Comparison of ENCODE assay signal across 1 cellular context in the genomic region with DNA sequence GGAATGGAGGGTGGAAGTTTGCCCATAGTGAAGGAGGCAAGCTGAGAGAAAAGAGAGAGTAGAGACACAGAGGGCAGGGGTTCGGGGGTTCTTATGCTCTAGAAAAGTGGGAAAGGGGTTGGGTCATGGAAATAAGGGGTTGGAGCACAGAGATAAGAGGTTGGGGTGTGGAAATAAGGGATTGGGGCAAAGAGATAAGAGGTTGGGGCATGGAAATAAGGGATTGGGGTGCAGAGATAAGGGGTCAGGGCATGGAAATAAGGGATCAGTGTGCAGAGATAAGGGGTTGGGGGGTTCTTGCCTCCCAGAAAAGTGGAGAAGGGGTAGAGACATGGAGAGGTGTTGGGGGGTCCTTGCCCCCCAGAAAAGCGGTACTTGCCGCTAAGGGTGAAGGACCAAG.
A peak's percentile ranks its signal among the peaks of the same experiment; 100 is the strongest.
TF ChIP-seq lines count a peak whose summit lies in the region.

No MANE protein-coding gene starts in this region.

TF ChIP-seq in K562, 482 proteins besides CTCF, POLR2A, EP300 and RAD21 (continued from another document and continues in another):
- TF ChIP-seq FIP1L1 (IDR thresholded peaks at IDR 0.05; ENCODE audit: low read depth, low read length, poor library complexity, severe bottlenecking): no peak
- TF ChIP-seq, protein P1, sequence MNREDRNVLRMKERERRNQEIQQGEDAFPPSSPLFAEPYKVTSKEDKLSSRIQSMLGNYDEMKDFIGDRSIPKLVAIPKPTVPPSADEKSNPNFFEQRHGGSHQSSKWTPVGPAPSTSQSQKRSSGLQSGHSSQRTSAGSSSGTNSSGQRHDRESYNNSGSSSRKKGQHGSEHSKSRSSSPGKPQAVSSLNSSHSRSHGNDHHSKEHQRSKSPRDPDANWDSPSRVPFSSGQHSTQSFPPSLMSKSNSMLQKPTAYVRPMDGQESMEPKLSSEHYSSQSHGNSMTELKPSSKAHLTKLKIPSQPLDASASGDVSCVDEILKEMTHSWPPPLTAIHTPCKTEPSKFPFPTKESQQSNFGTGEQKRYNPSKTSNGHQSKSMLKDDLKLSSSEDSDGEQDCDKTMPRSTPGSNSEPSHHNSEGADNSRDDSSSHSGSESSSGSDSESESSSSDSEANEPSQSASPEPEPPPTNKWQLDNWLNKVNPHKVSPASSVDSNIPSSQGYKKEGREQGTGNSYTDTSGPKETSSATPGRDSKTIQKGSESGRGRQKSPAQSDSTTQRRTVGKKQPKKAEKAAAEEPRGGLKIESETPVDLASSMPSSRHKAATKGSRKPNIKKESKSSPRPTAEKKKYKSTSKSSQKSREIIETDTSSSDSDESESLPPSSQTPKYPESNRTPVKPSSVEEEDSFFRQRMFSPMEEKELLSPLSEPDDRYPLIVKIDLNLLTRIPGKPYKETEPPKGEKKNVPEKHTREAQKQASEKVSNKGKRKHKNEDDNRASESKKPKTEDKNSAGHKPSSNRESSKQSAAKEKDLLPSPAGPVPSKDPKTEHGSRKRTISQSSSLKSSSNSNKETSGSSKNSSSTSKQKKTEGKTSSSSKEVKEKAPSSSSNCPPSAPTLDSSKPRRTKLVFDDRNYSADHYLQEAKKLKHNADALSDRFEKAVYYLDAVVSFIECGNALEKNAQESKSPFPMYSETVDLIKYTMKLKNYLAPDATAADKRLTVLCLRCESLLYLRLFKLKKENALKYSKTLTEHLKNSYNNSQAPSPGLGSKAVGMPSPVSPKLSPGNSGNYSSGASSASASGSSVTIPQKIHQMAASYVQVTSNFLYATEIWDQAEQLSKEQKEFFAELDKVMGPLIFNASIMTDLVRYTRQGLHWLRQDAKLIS (CRISPR knock-in tag; IDR thresholded peaks at IDR 0.05): no peak
- no peak for TF ChIP-seq KAT7 (CRISPR knock-in tag; IDR thresholded peaks at IDR 0.05; ENCODE audit: borderline replicate concordance)
- peak; percentile 66; the same call in 1 of the 2 replicates for TF ChIP-seq LEF1 (IDR thresholded peaks at IDR 0.05)
- peak; percentile 57; the same call in 1 of the 2 replicates for TF ChIP-seq STAT5A (IDR thresholded peaks at IDR 0.05; ENCODE audit: borderline replicate concordance, low read length)
- TF ChIP-seq, protein P2, sequence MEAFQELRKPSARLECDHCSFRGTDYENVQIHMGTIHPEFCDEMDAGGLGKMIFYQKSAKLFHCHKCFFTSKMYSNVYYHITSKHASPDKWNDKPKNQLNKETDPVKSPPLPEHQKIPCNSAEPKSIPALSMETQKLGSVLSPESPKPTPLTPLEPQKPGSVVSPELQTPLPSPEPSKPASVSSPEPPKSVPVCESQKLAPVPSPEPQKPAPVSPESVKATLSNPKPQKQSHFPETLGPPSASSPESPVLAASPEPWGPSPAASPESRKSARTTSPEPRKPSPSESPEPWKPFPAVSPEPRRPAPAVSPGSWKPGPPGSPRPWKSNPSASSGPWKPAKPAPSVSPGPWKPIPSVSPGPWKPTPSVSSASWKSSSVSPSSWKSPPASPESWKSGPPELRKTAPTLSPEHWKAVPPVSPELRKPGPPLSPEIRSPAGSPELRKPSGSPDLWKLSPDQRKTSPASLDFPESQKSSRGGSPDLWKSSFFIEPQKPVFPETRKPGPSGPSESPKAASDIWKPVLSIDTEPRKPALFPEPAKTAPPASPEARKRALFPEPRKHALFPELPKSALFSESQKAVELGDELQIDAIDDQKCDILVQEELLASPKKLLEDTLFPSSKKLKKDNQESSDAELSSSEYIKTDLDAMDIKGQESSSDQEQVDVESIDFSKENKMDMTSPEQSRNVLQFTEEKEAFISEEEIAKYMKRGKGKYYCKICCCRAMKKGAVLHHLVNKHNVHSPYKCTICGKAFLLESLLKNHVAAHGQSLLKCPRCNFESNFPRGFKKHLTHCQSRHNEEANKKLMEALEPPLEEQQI (IDR thresholded peaks at IDR 0.05): peak; percentile 86; the same call in 1 of the 2 replicates
- no peak for TF ChIP-seq ARID4B (CRISPR knock-in tag; IDR thresholded peaks at IDR 0.05)
- TF ChIP-seq FOXJ2 (tag; IDR thresholded peaks at IDR 0.05): no peak
- TF ChIP-seq SUPT5H (IDR thresholded peaks at IDR 0.05): no peak
- TF ChIP-seq POLR2AphosphoS5 (IDR thresholded peaks at IDR 0.05; ENCODE audit: control insufficient read depth, insufficient read depth, low read depth, low read length): peak; percentile 35; the same call in 1 of the 2 replicates
- no peak for TF ChIP-seq NELFE (IDR thresholded peaks at IDR 0.05; ENCODE audit: insufficient read depth, insufficient read length)
- peak; percentile 97 for TF ChIP-seq THRB (CRISPR knock-in tag; conservative IDR thresholded peaks at IDR 0.05)
- TF ChIP-seq PHF21A (IDR thresholded peaks at IDR 0.05; ENCODE audit: borderline replicate concordance, low read depth): no peak
- peak; percentile 36; the same call in 1 of the 2 replicates for TF ChIP-seq ESRRA (IDR thresholded peaks at IDR 0.05; ENCODE audit: borderline replicate concordance, low read depth)
- TF ChIP-seq PHTF2 (CRISPR knock-in tag; IDR thresholded peaks at IDR 0.05): peak; percentile 59; the same call in 1 of the 2 replicates
- no peak; the same call in 1 of the 2 replicates for TF ChIP-seq IRF9 (tag; IDR thresholded peaks at IDR 0.05)
- TF ChIP-seq ZNF75A (CRISPR knock-in tag; IDR thresholded peaks at IDR 0.05): no peak
- no peak for TF ChIP-seq RBM14 (IDR thresholded peaks at IDR 0.05; ENCODE audit: borderline replicate concordance, insufficient read depth, low read depth, low read length)
- TF ChIP-seq TAF1 (IDR thresholded peaks at IDR 0.05; ENCODE audit: control insufficient read depth, extremely low read depth, insufficient read depth, low read length, severe bottlenecking): no peak
- TF ChIP-seq ZNF551 (CRISPR knock-in tag; IDR thresholded peaks at IDR 0.05): no peak
- TF ChIP-seq ZNF316 (IDR thresholded peaks at IDR 0.05): no peak
- peak; percentile 99 for TF ChIP-seq ARID1B (IDR thresholded peaks at IDR 0.05)
- TF ChIP-seq MGA (IDR thresholded peaks at IDR 0.05): no peak
- TF ChIP-seq STAT5B (CRISPR knock-in tag; IDR thresholded peaks at IDR 0.05): no peak
- TF ChIP-seq ZNF3 (CRISPR knock-in tag; IDR thresholded peaks at IDR 0.05): no peak
